Comparison of ENCODE assay signal across 7 cellular contexts in genomic region chr10:79025113-79025832, GRCh38.
DNase-seq lines count a peak whose midpoint lies in the region; ATAC-seq lines count a peak whose summit lies in the region.

No MANE protein-coding gene starts in this region.

- ATAC-seq in HG03432 (IDR thresholded peaks at IDR 0.05; ENCODE audit: unreplicated experiment), result no peak

- DNase-seq in NCI-H2107 treated with DMSO at 0.1 percent for 48 hours (lab: John Stamatoyannopoulos, UW; ENCODE audit: unreplicated experiment) (peak; percentile 53), activated T-cell treated with anti-CD3 and anti-CD28 coated beads for 4 hours (peak; percentile 23), iPS-NIHi11 (ENCODE audit: low spot score) (peak; percentile 22), hepatic stellate cell (ENCODE audit: low spot score) (no peak), HPDE6-E6E7 (ENCODE audit: extremely low spot score) (no peak)
- DNase-seq in stimulated activated CD8-positive, alpha-beta memory T cell treated with anti-CD3 and anti-CD28 coated beads, Interleukin-15, amount 100 ng/mL, for 1 hour (ENCODE audit: low read depth), result peak; percentile 18

Comparison
In these comparisons a context has a peak if more than half of its experiments do, and no peak if none do; other contexts are left out.
1. DNase-seq: peak in NCI-H2107 treated with DMSO at 0.1 percent for 48 hours (single experiment), activated T-cell treated with anti-CD3 and anti-CD28 coated beads for 4 hours (single experiment), iPS-NIHi11 (single experiment) and stimulated activated CD8-positive, alpha-beta memory T cell treated with anti-CD3 and anti-CD28 coated beads, Interleukin-15, amount 100 ng/mL, for 1 hour (single experiment); none in hepatic stellate cell (single experiment) and HPDE6-E6E7 (single experiment).